22 cellular contexts compared by ENCODE assay signal in genomic region chr13:55653497-55653896, GRCh38.
"Had no signal": no experiment of that assay in that cellular context is flagged by ENCODE, and none has a peak within 500 bp of the region (broad histone marks: within the 10 kb centered on the region; RNA-seq: fewer than 3 reads in every experiment).

No MANE protein-coding gene starts in this region.

- H3K36me3 ChIP-seq: brain microvascular endothelial cell, colonic mucosa, prostate gland, right atrium auricular region, tibial nerve had no signal

- FAIRE-seq: urothelium cell line had no signal

- H3K27ac ChIP-seq: brain microvascular endothelial cell, colonic mucosa, prostate gland, right atrium auricular region, tibial nerve had no signal

- H3K27me3 ChIP-seq: brain microvascular endothelial cell, colonic mucosa, right atrium auricular region, tibial nerve had no signal

- H3K4me3 Mint-ChIP-seq: activated CD4-positive, alpha-beta T cell treated with anti-CD3 and anti-CD28 coated beads, Interleukin-2, amount 10 ng/mL, durations not matched to agents 7 days and 5 days; activated CD8-positive, alpha-beta T cell treated with anti-CD3 and anti-CD28 coated beads, Interleukin-2, amount 10 ng/mL, durations not matched to agents 7 days and 5 days; activated naive CD4-positive, alpha-beta T cell treated with anti-CD3 and anti-CD28 coated beads, Interleukin-2, amount 10 ng/mL, durations not matched to agents 7 days and 5 days; activated naive CD8-positive, alpha-beta T cell treated with anti-CD3 and anti-CD28 coated beads, Interleukin-2, amount 50 U/mL, for 24 hours; activated T-cell treated with anti-CD3 and anti-CD28 coated beads, Interleukin-2, amount 50 U/mL, for 24 hours; memory B cell; naive thymus-derived CD4-positive, alpha-beta T cell had no signal

- H3K4me1 ChIP-seq: colonic mucosa, prostate gland, right atrium auricular region, tibial nerve had no signal

- H3K27me3 Mint-ChIP-seq: activated CD4-positive, alpha-beta T cell treated with anti-CD3 and anti-CD28 coated beads, Interleukin-2, amount 10 ng/mL, durations not matched to agents 7 days and 5 days; activated naive CD4-positive, alpha-beta T cell treated with anti-CD3 and anti-CD28 coated beads, Interleukin-2, amount 10 ng/mL, durations not matched to agents 7 days and 5 days; activated naive CD8-positive, alpha-beta T cell treated with anti-CD3 and anti-CD28 coated beads, Interleukin-2, amount 50 U/mL, for 24 hours; activated T-cell treated with anti-CD3 and anti-CD28 coated beads, Interleukin-2, amount 50 U/mL, for 24 hours; memory B cell; naive thymus-derived CD4-positive, alpha-beta T cell had no signal

- H3K36me3 Mint-ChIP-seq: memory B cell; naive thymus-derived CD4-positive, alpha-beta T cell had no signal

- H3K9me3 ChIP-seq: colonic mucosa, prostate gland, right atrium auricular region, tibial nerve had no signal

- H3K4me3 ChIP-seq: colonic mucosa, prostate gland, right atrium auricular region, tibial nerve had no signal

- DNase-seq: activated CD4-positive, alpha-beta T cell treated with anti-CD3 and anti-CD28 coated beads, Interleukin-2, amount 10 ng/mL, durations not matched to agents 7 days and 5 days; activated CD4-positive, CD25-positive, alpha-beta regulatory T cell; activated CD8-positive, alpha-beta T cell treated with anti-CD3 and anti-CD28 coated beads, Interleukin-2, amount 10 ng/mL, durations not matched to agents 7 days and 5 days; activated naive CD4-positive, alpha-beta T cell treated with anti-CD3 and anti-CD28 coated beads, Interleukin-2, amount 10 ng/mL, durations not matched to agents 7 days and 5 days; activated naive CD8-positive, alpha-beta T cell treated with anti-CD3 and anti-CD28 coated beads, Interleukin-2, amount 50 U/mL, for 24 hours; activated T-cell treated with anti-CD3 and anti-CD28 coated beads, Interleukin-2, amount 50 U/mL, for 24 hours; aorta; brain microvascular endothelial cell; central memory CD4-positive, alpha-beta T cell; colonic mucosa; foreskin melanocyte; glutamatergic neuron; hippocampal formation; naive thymus-derived CD4-positive, alpha-beta T cell; stimulated activated CD4-positive, alpha-beta T cell treated with anti-CD3 and anti-CD28 coated beads, Interleukin-2, amount 100 ng/mL, for 24 hours; stimulated activated naive CD8-positive, alpha-beta T cell treated with anti-CD3 and anti-CD28 coated beads, Interleukin-15, Interleukin-2, amounts not matched to agents 100 U/mL and 50 U/mL, for 24 hours; substantia nigra had no signal

- H3K27ac Mint-ChIP-seq: activated CD4-positive, alpha-beta T cell treated with anti-CD3 and anti-CD28 coated beads, Interleukin-2, amount 10 ng/mL, durations not matched to agents 7 days and 5 days; activated CD8-positive, alpha-beta T cell treated with anti-CD3 and anti-CD28 coated beads, Interleukin-2, amount 10 ng/mL, durations not matched to agents 7 days and 5 days; activated naive CD4-positive, alpha-beta T cell treated with anti-CD3 and anti-CD28 coated beads, Interleukin-2, amount 10 ng/mL, durations not matched to agents 7 days and 5 days; activated naive CD8-positive, alpha-beta T cell treated with anti-CD3 and anti-CD28 coated beads, Interleukin-2, amount 50 U/mL, for 24 hours; activated T-cell treated with anti-CD3 and anti-CD28 coated beads, Interleukin-2, amount 50 U/mL, for 24 hours; memory B cell; naive thymus-derived CD4-positive, alpha-beta T cell had no signal

- H3K4me1 Mint-ChIP-seq: activated CD4-positive, alpha-beta T cell treated with anti-CD3 and anti-CD28 coated beads, Interleukin-2, amount 10 ng/mL, durations not matched to agents 7 days and 5 days; activated naive CD4-positive, alpha-beta T cell treated with anti-CD3 and anti-CD28 coated beads, Interleukin-2, amount 10 ng/mL, durations not matched to agents 7 days and 5 days; activated naive CD8-positive, alpha-beta T cell treated with anti-CD3 and anti-CD28 coated beads, Interleukin-2, amount 50 U/mL, for 24 hours; memory B cell; naive thymus-derived CD4-positive, alpha-beta T cell had no signal
